In genomic region chr15:44289352-44289790, GRCh38 we compare ENCODE assay signal across 8 cellular contexts. TPM values are rescaled to one million over a fixed set of nuclear protein-coding genes. Genes with fewer than 3 reads are reported as not detected.
DNase-seq lines count a peak whose midpoint lies in the region; ATAC-seq lines count a peak whose summit lies in the region.

No MANE protein-coding gene starts in this region.

- CTCF ChIA-PET in CD8-positive, alpha-beta memory T cell (lab: Charles Lee) = interaction anchor here (0.9 to 2.0 kb wide), 4 partner anchors 13 to 189 kb away, joined by 3 to 4 read pairs (median 4); no protein-coding TSS in a partner anchor

- H3K9me3 Mint-ChIP-seq in CD8-positive, alpha-beta memory T cell = peaks cover 0 to 7% (median 6%) of the 10 kb centered on the region in 5 donors
- H3K9me3 Mint-ChIP-seq in IgD-negative memory B cell = peaks cover 0 to 4% (median 0%) of the 10 kb centered on the region in 3 donors
- H3K9me3 Mint-ChIP-seq in naive thymus-derived CD8-positive, alpha-beta T cell = peaks cover 0 to 6% (median 0%) of the 10 kb centered on the region in 9 donors

- H3K9me3 ChIP-seq in CD8-positive, alpha-beta memory T cell (ENCODE audit: low read length) = no peaks in the 10 kb centered on the region

- H3K27ac ChIP-seq in CD8-positive, alpha-beta memory T cell (ENCODE audit: low read depth, low read length) = peak overlapping the region; percentile 97
- peak overlapping the region; percentile 88 for H3K27ac ChIP-seq in caudate nucleus (ENCODE audit: low read depth, low read length)

- H3K4me1 Mint-ChIP-seq in CD8-positive, alpha-beta memory T cell = peaks cover 47 to 70% (median 62%) of the 10 kb centered on the region in 3 donors
- H3K4me1 Mint-ChIP-seq in IgD-negative memory B cell = peaks cover 35 to 53% (median 38%) of the 10 kb centered on the region in 3 donors
- H3K4me1 Mint-ChIP-seq in naive thymus-derived CD8-positive, alpha-beta T cell = peaks cover 32 to 58% (median 50%) of the 10 kb centered on the region in 4 donors

- POLR2A ChIA-PET in CD8-positive, alpha-beta memory T cell (lab: Charles Lee) = interaction anchor here (0.9 to 1.0 kb wide), 2 partner anchors 138 to 248 kb away, joined by 3 to 6 read pairs; partner anchors contain the start of genes CTDSPL2 and EIF3J
- POLR2A ChIA-PET in naive thymus-derived CD8-positive, alpha-beta T cell (lab: Charles Lee) = interaction anchor here (0.5 to 0.9 kb wide), 4 partner anchors 16 to 167 kb away, joined by 3 read pairs; no protein-coding TSS in a partner anchor

- ATAC-seq in naive thymus-derived CD8-positive, alpha-beta T cell = peak in 1 of 2 donors; percentile 4
- no peak for ATAC-seq in GM21515 (IDR thresholded peaks at IDR 0.05; ENCODE audit: unreplicated experiment)

- H3K36me3 Mint-ChIP-seq in CD8-positive, alpha-beta memory T cell = peaks cover 0 to 32% (median 11%) of the 10 kb centered on the region in 3 donors
- H3K36me3 Mint-ChIP-seq in IgD-negative memory B cell = peaks cover 4% of the 10 kb centered on the region
- peaks cover 0 to 27% (median 14%) of the 10 kb centered on the region in 3 donors for H3K36me3 Mint-ChIP-seq in naive thymus-derived CD8-positive, alpha-beta T cell

- peak overlapping the region; percentile 94 for H3K4me3 ChIP-seq in CD8-positive, alpha-beta memory T cell (ENCODE audit: low read length)

- peaks cover 0 to 8% of the 10 kb centered on the region in 2 donors for H3K27me3 Mint-ChIP-seq in CD8-positive, alpha-beta memory T cell
- H3K27me3 Mint-ChIP-seq in IgD-negative memory B cell = peaks cover 1% of the 10 kb centered on the region
- H3K27me3 Mint-ChIP-seq in naive thymus-derived CD8-positive, alpha-beta T cell = peaks cover 0 to 6% (median 0%) of the 10 kb centered on the region in 5 donors

- H3K4me1 ChIP-seq in CD8-positive, alpha-beta memory T cell (ENCODE audit: insufficient read depth, low read length) = peaks cover 20% of the 10 kb centered on the region

- DNase-seq in CD8-positive, alpha-beta memory T cell = no peak
- DNase-seq in caudate nucleus (lab: John Stamatoyannopoulos, UW) (peak in 4 of 61 donors; percentile 4 to 34 (median 24)), SKM-1 (lab: John Stamatoyannopoulos, UW; ENCODE audit: unreplicated experiment) (no peak), DMS153 (lab: John Stamatoyannopoulos, UW) (no peak), SIG-M5 (lab: John Stamatoyannopoulos, UW) (no peak)
- peak in 1 of 10 donors; percentile 9 for DNase-seq in naive thymus-derived CD8-positive, alpha-beta T cell

- H3K4me3 Mint-ChIP-seq in CD8-positive, alpha-beta memory T cell = peak overlapping the region; percentile 93 to 98 (median 96)
- peak overlapping the region; percentile 93 to 98 (median 96) for H3K4me3 Mint-ChIP-seq in IgD-negative memory B cell
- peak overlapping the region; percentile 84 to 99 (median 96) for H3K4me3 Mint-ChIP-seq in naive thymus-derived CD8-positive, alpha-beta T cell

- H3K27ac Mint-ChIP-seq in CD8-positive, alpha-beta memory T cell = peak overlapping the region; percentile 62 to 99 (median 90)
- H3K27ac Mint-ChIP-seq in IgD-negative memory B cell = peak overlapping the region; percentile 85 to 100 (median 99)
- peak overlapping the region; percentile 47 to 100 (median 87) for H3K27ac Mint-ChIP-seq in naive thymus-derived CD8-positive, alpha-beta T cell

- no peaks in the 10 kb centered on the region for H3K27me3 ChIP-seq in CD8-positive, alpha-beta memory T cell (ENCODE audit: insufficient read depth, low read length, poor library complexity, severe bottlenecking)

- no peaks in the 10 kb centered on the region for H3K36me3 ChIP-seq in CD8-positive, alpha-beta memory T cell (ENCODE audit: insufficient read depth, low read length)

RNA-seq across cellular contexts. Expression of gene GOLM2, which starts 0.9 kb away (rescaled TPM):
- total RNA-seq in CD8-positive, alpha-beta memory T cell = 10 to 100 TPM; 47.2 to 47.5 TPM
- polyA plus RNA-seq in CD8-positive, alpha-beta memory T cell = 53.3 TPM
- 46.7 TPM for polyA plus RNA-seq in IgD-negative memory B cell
- 10 to 100 TPM; 53.0 to 58.0 TPM for total RNA-seq in naive thymus-derived CD8-positive, alpha-beta T cell
- polyA plus RNA-seq in naive thymus-derived CD8-positive, alpha-beta T cell = 10 to 100 TPM; 36.5 to 41.7 (median 40.9) TPM
